Comparison of ENCODE assay signal across 26 cellular contexts in genomic region chr9:6794936-6795335, GRCh38. TPM values are rescaled to one million over a fixed set of nuclear protein-coding genes. Genes with fewer than 3 reads are reported as not detected.
A peak's percentile ranks its signal among the peaks of the same experiment; 100 is the strongest.
DNase-seq lines count a peak whose midpoint lies in the region; ATAC-seq, FAIRE-seq and TF ChIP-seq lines count a peak whose summit lies in the region.
"Had no signal": no experiment of that assay in that cellular context is flagged by ENCODE, and none has a peak within 500 bp of the region (broad histone marks: within the 10 kb centered on the region; RNA-seq: fewer than 3 reads in every experiment).

No MANE protein-coding gene starts in this region.

- H3K9me3 ChIP-seq in GM12878 (replicated peaks; ENCODE audit: control insufficient read depth, insufficient read depth, low read length) (no peaks in the 10 kb centered on the region), heart right ventricle (peaks cover 0 to 4% (median 0%) of the 10 kb centered on the region in 11 donors), osteoblast (ENCODE audit: low read depth, low read length) (no peaks in the 10 kb centered on the region)
- H3K9me3 ChIP-seq: BE2C had no signal

- H3K27me3 ChIP-seq in GM12878 (replicated peaks in 1 of 2; ENCODE audit: control insufficient read depth in 2 of 2, insufficient read depth in 2 of 2, low read length in 1 of 2) (no peaks in the 10 kb centered on the region), heart right ventricle (no peaks in the 10 kb centered on the region), osteoblast (ENCODE audit: insufficient read depth, low read length) (no peaks in the 10 kb centered on the region)
- H3K27me3 ChIP-seq: BE2C had no signal

- H4K20me1 ChIP-seq in GM12878 (ENCODE audit: control insufficient read depth, insufficient read depth) (no peaks in the 10 kb centered on the region), osteoblast (ENCODE audit: insufficient read depth, low read length) (peaks cover 3% of the 10 kb centered on the region)

- H3K36me3 ChIP-seq in GM12878 (ENCODE audit: control insufficient read depth in 2 of 2, insufficient read depth in 2 of 2, low read length in 1 of 2) (peaks cover 0 to 15% of the 10 kb centered on the region in 2 experiments; a peak in 3 of 4 replicates), heart right ventricle (peaks cover 0 to 29% (median 9%) of the 10 kb centered on the region in 9 donors), osteoblast (ENCODE audit: insufficient read depth, low read length) (no peaks in the 10 kb centered on the region)

- H3K4me3 Mint-ChIP-seq in osteocyte (ENCODE audit: unreplicated experiment): no peak overlapping the region
- H3K4me3 Mint-ChIP-seq: CD8-positive, alpha-beta memory T cell; H9; IgD-negative memory B cell had no signal

- peaks cover 13% of the 10 kb centered on the region for H3K36me3 Mint-ChIP-seq in osteocyte (ENCODE audit: unreplicated experiment)

- H3K79me2 ChIP-seq in GM12878 (ENCODE audit: control insufficient read depth, insufficient read depth, low read length): peaks cover 1% of the 10 kb centered on the region
- peaks cover 29% of the 10 kb centered on the region for H3K79me2 ChIP-seq in osteoblast (ENCODE audit: insufficient read depth, low read length)

- 100% methylated on average over 1 of the region's 1 CpG for WGBS in GM12878 (ENCODE audit: insufficient coverage, insufficient replicate concordance, low lambda C conversion rate, missing lambda C conversion rate)
- 40 to 71% methylated on average over 1 of the region's 1 CpG for WGBS in heart right ventricle, 2 donors
- 93 to 94% methylated on average over 1 of the region's 1 CpG for WGBS in lower leg skin, 2 donors

- H3K27ac Mint-ChIP-seq in osteocyte (ENCODE audit: unreplicated experiment): no peak overlapping the region

- no peaks in the 10 kb centered on the region for H3K27me3 Mint-ChIP-seq in osteocyte (ENCODE audit: unreplicated experiment)
- H3K27me3 Mint-ChIP-seq: CD4-positive, CD25-positive, alpha-beta regulatory T cell; CD8-positive, alpha-beta memory T cell; IgD-negative memory B cell had no signal

- H3K4me1 ChIP-seq in GM12878 (ENCODE audit: control insufficient read depth, insufficient read depth, low read length) (no peaks in the 10 kb centered on the region), heart right ventricle (peaks cover 0 to 9% (median 0%) of the 10 kb centered on the region in 9 donors), osteoblast (ENCODE audit: insufficient read depth, low read length) (no peaks in the 10 kb centered on the region)
- H3K4me1 ChIP-seq: BE2C had no signal

- no peak for TF ChIP-seq EP300 in GM12878 (IDR thresholded peaks at IDR 0.05; ENCODE audit: borderline replicate concordance in 1 of 2, control insufficient read depth in 1 of 2, low read depth in 2 of 2, low read length in 2 of 2)

- H2AFZ ChIP-seq in GM12878 (ENCODE audit: control insufficient read depth, low read depth, low read length): no peak overlapping the region
- no peak overlapping the region for H2AFZ ChIP-seq in osteoblast (ENCODE audit: low read length)

- SMC1A ChIA-PET in GM12878 (lab: Charles Lee; ENCODE audit: uncharacterized antibody, unreplicated experiment): no interaction called here

- H3K9ac ChIP-seq in GM12878 (ENCODE audit: control insufficient read depth, insufficient read depth, low read length): no peak overlapping the region

- no peak for TF ChIP-seq CTCF in GM12878 (IDR thresholded peaks at IDR 0.05 in 2 of 3, conservative IDR thresholded peaks at IDR 0.05 in 1 of 3; ENCODE audit: control insufficient read depth in 2 of 3, extremely low read depth in 1 of 3, insufficient read depth in 1 of 3, low read depth in 3 of 3, low read length in 3 of 3)
- no peak for TF ChIP-seq CTCF in heart right ventricle (IDR thresholded peaks at IDR 0.05)
- no peak for TF ChIP-seq CTCF in osteoblast (IDR thresholded peaks at IDR 0.05; ENCODE audit: extremely low read depth, low read depth, low read length)
- no peak for TF ChIP-seq CTCF in osteocyte (IDR thresholded peaks at IDR 0.05)
- TF ChIP-seq CTCF in lower leg skin (IDR thresholded peaks at IDR 0.05): no peak

- intact Hi-C loops in Right ventricle myocardium superior (cut with DNase I): no loop called here
- intact Hi-C loops in left cardiac atrium (cut with DNase I): no loop called here
- intact Hi-C loops in GM12878 (cut with micrococcal nuclease; ENCODE audit: unreplicated experiment): no loop called here
- intact Hi-C loops in heart right ventricle (cut with DNase I): no loop called here
- intact Hi-C loops in lower leg skin (cut with DNase I; ENCODE audit: low total_unique reads): no loop called here

- ATAC-seq in Right ventricle myocardium superior (ENCODE audit: poor library complexity) (peak; percentile 86), left cardiac atrium (no peak), GM12878 (no peak), heart right ventricle (peak in 5 of 8 donors; percentile 34 to 68 (median 59))
- ATAC-seq: HepG2 had no signal

- in situ Hi-C loops in GM12878 (cut with MboI): no loop called here

- TF ChIP-seq POLR2A in GM12878 (IDR thresholded peaks at IDR 0.05; ENCODE audit: low read depth, low read length) (no peak), lower leg skin (IDR thresholded peaks at IDR 0.05) (no peak)

- no peak for FAIRE-seq in GM12878 (lab: Jason Lieb, UNC)
- FAIRE-seq: A204.1, GM12892, GM18507, H1, HepG2, HTR-8/SVneo had no signal

- H3K4me3 ChIP-seq in GM12878: no peak overlapping the region
- no peak overlapping the region for H3K4me3 ChIP-seq in heart right ventricle
- no peak overlapping the region for H3K4me3 ChIP-seq in osteoblast (ENCODE audit: insufficient read depth, low read length)
- no peak overlapping the region for H3K4me3 ChIP-seq in lower leg skin (ENCODE audit: low read depth, poor library complexity, severe bottlenecking)

- POLR2A ChIA-PET in GM12878 (lab: Charles Lee): no interaction called here

- no peaks in the 10 kb centered on the region for H3K4me1 Mint-ChIP-seq in osteocyte (ENCODE audit: unreplicated experiment)

- CTCF ChIA-PET in GM12878 (lab: Yijun Ruan, JAX): interaction anchor here (2.0 kb wide), 1 partner anchor 32 kb away, joined by 7 read pairs; no protein-coding TSS in a partner anchor

- no peak for TF ChIP-seq RAD21 in GM12878 (IDR thresholded peaks at IDR 0.05; ENCODE audit: insufficient read depth, low read depth, low read length)

- BruUV-seq in GM12878 (replicated peaks; lab: Mats Ljungman, UMichigan): TSS peak; percentile 32

- H3K27ac ChIP-seq in GM12878 (ENCODE audit: control insufficient read depth, insufficient read depth): no peak overlapping the region
- H3K27ac ChIP-seq in heart right ventricle: no peak overlapping the region
- no peak overlapping the region for H3K27ac ChIP-seq in osteoblast (ENCODE audit: low read depth, low read length)

- RAD21 ChIA-PET in GM12878 (lab: Charles Lee; ENCODE audit: unreplicated experiment): no interaction called here

- H3K4me2 ChIP-seq in GM12878 (ENCODE audit: control insufficient read depth, insufficient read depth) (no peak overlapping the region), osteoblast (ENCODE audit: insufficient read depth, low read length) (no peak overlapping the region)

- DNase-seq in Right ventricle myocardium superior (no peak), left cardiac atrium (no peak), GM12878 (ENCODE audit: low read depth, low spot score) (no peak), heart right ventricle (no peak), osteoblast (ENCODE audit: insufficient read length, low spot score, missing footprints) (peak; percentile 54), osteocyte (ENCODE audit: extremely low spot score, unreplicated experiment) (no peak), iPS-NIHi11 (ENCODE audit: low spot score) (no peak), lower leg skin (ENCODE audit: low spot score in 2 of 2) (no peak)
- DNase-seq: ACHN; BE2C; C1 segment of cervical spinal cord; CD4-positive, CD25-positive, alpha-beta regulatory T cell; CD8-positive, alpha-beta memory T cell; COR-L47; DMS 273 treated with DMSO at 0.1 percent for 48 hours; DMS53; DND-41; EL had no signal

- no peaks in the 10 kb centered on the region for H3K9me3 Mint-ChIP-seq in osteocyte (ENCODE audit: unreplicated experiment)
- H3K9me3 Mint-ChIP-seq: CD8-positive, alpha-beta memory T cell; IgD-negative memory B cell had no signal

TF ChIP-seq in GM12878, 131 proteins besides CTCF, POLR2A, EP300 and RAD21:
- TF ChIP-seq SPI1 (IDR thresholded peaks at IDR 0.05; ENCODE audit: borderline replicate concordance, insufficient read depth, low read depth, low read length) (no peak), ZNF622 (IDR thresholded peaks at IDR 0.05) (no peak), SMAD5 (IDR thresholded peaks at IDR 0.05; ENCODE audit: low read depth) (no peak), BMI1 (IDR thresholded peaks at IDR 0.05; ENCODE audit: borderline replicate concordance) (no peak)

RNA-seq across cellular contexts. Expression of gene KDM4C, which starts 37.2 kb away (rescaled TPM):
- 14.2 TPM for total RNA-seq in Right ventricle myocardium superior
- total RNA-seq in left cardiac atrium: 10 to 100 TPM; 13.2 to 18.1 TPM
- 379 and 393 TPM in 2 replicates for total RNA-seq in GM12878 (2013; cell fraction: nucleolus; rRNA removed)
- 22.7 and 29.9 TPM in 2 replicates for total RNA-seq in GM12878 (2014; rRNA removed)
- 27.3 and 28.7 TPM in 2 replicates for total RNA-seq in GM12878 (2014; rRNA removed; fragmentation: Illumina TruSeq; extraction: Trizol)
- 22.9 and 24.6 TPM in 2 replicates for total RNA-seq in GM12878 (2021)
- 20.1 TPM for polyA plus RNA-seq in GM12878 (2011; ENCODE audit: low read depth)
- polyA plus RNA-seq in GM12878 (2011; rRNA removed): 41.2 and 49.5 TPM in 2 replicates
- 26.1 and 28.5 TPM in 2 replicates for polyA plus RNA-seq in GM12878 (2011; cell fraction: cytosol; rRNA removed)
- 112 and 130 TPM in 2 replicates for polyA plus RNA-seq in GM12878 (2011; cell fraction: nucleus; rRNA removed)
- 19.4 and 24.5 TPM in 2 replicates for polyA plus RNA-seq in GM12878 (2012)
- polyA plus RNA-seq in GM12878 (2014; fragmentation: Illumina TruSeq; extraction: Trizol): 20.0 and 23.0 TPM in 2 replicates
- 10 to 100 TPM in 1 of 2 experiments, 1 to 10 TPM in 1; 6.8 to 11.7 TPM for polyA plus RNA-seq in GM12878 (2014; fragmentation: Nextera tagmentation; extraction: Ambion mirVana)
- 20.2 and 24.0 TPM in 2 replicates for polyA plus RNA-seq in GM12878 (2014; rRNA removed)
- polyA plus RNA-seq in GM12878 (2016; fragmentation: Nextera tagmentation; extraction: Ambion mirVana): 10 to 100 TPM; 18.6 to 20.0 TPM
- 182 and 211 TPM in 2 replicates for polyA minus RNA-seq in GM12878 (2011; rRNA and poly(A)+ RNA removed)
- polyA minus RNA-seq in GM12878 (2011; cell fraction: cytosol; rRNA and poly(A)+ RNA removed): 25.1 and 27.6 TPM in 2 replicates
- polyA minus RNA-seq in GM12878 (2011; cell fraction: nucleus; rRNA and poly(A)+ RNA removed): 258 and 336 TPM in 2 replicates
- 10 to 100 TPM; 12.2 to 18.2 (median 14.9) TPM for total RNA-seq in heart right ventricle
- 1 to 10 TPM; 6.1 to 7.5 TPM for polyA plus RNA-seq in heart right ventricle
- 50.1 and 50.7 TPM in 2 replicates for total RNA-seq in osteoblast
- total RNA-seq in osteocyte: 23.5 and 25.3 TPM in 2 replicates
- total RNA-seq in lower leg skin: 10 to 100 TPM; 32.3 to 41.4 (median 35.3) TPM

Comparison
In these comparisons a context has a peak if more than half of its experiments do, and no peak if none do; other contexts are left out.
1. ATAC-seq: peak in Right ventricle myocardium superior (single experiment) and heart right ventricle (5 of 8); none in left cardiac atrium (0 of 2) and GM12878 (single experiment).